ENCODE assay signal across 9 cellular contexts in genomic region chr10:49412571-49412970, GRCh38. TPM values are rescaled to one million over a fixed set of nuclear protein-coding genes. Genes with fewer than 3 reads are reported as not detected.
"Had no signal": no experiment of that assay in that cellular context is flagged by ENCODE, and none has a peak within 500 bp of the region (broad histone marks: within the 10 kb centered on the region; RNA-seq: fewer than 3 reads in every experiment).

No MANE protein-coding gene starts in this region.

- H3K9ac ChIP-seq: KMS-11 had no signal

- H3K4me2 ChIP-seq: KMS-11 had no signal

- DNase-seq: KBM-7, KG1 had no signal

- H3K4me3 ChIP-seq: K562 had no signal

- ATAC-seq: HepG2, K562 had no signal

- H3K27ac ChIP-seq: HL-60, KMS-11 had no signal

RNA-seq across cellular contexts. Expression of gene DRGX, which starts 16.7 kb away (rescaled TPM):
- total RNA-seq: HepG2, HT-29, HT1080, K562 had no signal
- polyA plus RNA-seq: HepG2, IgD-negative memory B cell, K562 had no signal
